ENCODE assay signal across 1 cellular context in the genomic region with DNA sequence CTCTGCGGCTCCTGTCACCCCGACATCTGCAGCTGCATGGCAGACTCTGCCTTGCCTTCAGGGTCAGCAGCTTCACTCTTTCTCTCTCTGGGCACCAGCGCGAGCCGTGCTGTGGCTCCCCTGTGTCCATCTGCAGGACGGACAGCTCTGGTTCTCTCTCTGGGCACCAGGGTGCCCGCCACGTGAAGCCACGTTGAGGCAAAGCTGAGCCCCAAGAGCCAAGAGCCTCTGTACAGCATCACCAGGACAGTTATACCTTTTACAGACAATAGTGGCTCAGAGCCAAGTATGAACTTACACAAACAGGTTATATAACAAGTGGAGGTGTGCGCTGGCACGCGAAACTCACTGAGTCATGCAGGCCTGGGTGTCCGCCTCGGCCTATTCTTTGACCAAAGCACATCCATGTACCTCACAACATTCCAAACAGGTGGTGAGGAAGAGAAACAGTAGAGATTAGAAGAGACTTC.
TF ChIP-seq lines count a peak whose summit lies in the region.

No MANE protein-coding gene starts in this region.

TF ChIP-seq in HepG2, 621 proteins besides CTCF, POLR2A, EP300 and RAD21 (continued from another document and continues in another):
- TF ChIP-seq ZNF841 (CRISPR knock-in tag; IDR thresholded peaks at IDR 0.05; ENCODE audit: borderline replicate concordance) (no peak), ADNP (CRISPR knock-in tag; IDR thresholded peaks at IDR 0.05) (no peak), MIXL1 (CRISPR knock-in tag; IDR thresholded peaks at IDR 0.05) (no peak), HMG20A (CRISPR knock-in tag; IDR thresholded peaks at IDR 0.05; ENCODE audit: borderline replicate concordance) (no peak; the same call in 1 of the 2 replicates), ZNF749 (CRISPR knock-in tag; IDR thresholded peaks at IDR 0.05; ENCODE audit: borderline replicate concordance) (no peak), ZNF431 (CRISPR knock-in tag; IDR thresholded peaks at IDR 0.05; ENCODE audit: borderline replicate concordance, low read depth) (no peak), ZNF225 (CRISPR knock-in tag; IDR thresholded peaks at IDR 0.05) (peak; percentile 67; the same call in 1 of the 2 replicates), NRL (CRISPR knock-in tag; IDR thresholded peaks at IDR 0.05; ENCODE audit: borderline replicate concordance) (no peak), ZNF652 (CRISPR knock-in tag; IDR thresholded peaks at IDR 0.05; ENCODE audit: borderline replicate concordance, low read depth) (no peak), ZNF337 (CRISPR knock-in tag; IDR thresholded peaks at IDR 0.05; ENCODE audit: borderline replicate concordance, low read depth) (no peak), ZNF383 (CRISPR knock-in tag; IDR thresholded peaks at IDR 0.05; ENCODE audit: borderline replicate concordance) (no peak), SYNCRIP (IDR thresholded peaks at IDR 0.05; ENCODE audit: insufficient read depth, low read depth, low read length) (no peak), GPN1 (CRISPR knock-in tag; IDR thresholded peaks at IDR 0.05; ENCODE audit: borderline replicate concordance) (no peak), ZKSCAN8 (CRISPR knock-in tag; IDR thresholded peaks at IDR 0.05; ENCODE audit: borderline replicate concordance) (no peak), SNRNP70 (IDR thresholded peaks at IDR 0.05; ENCODE audit: low read depth, low read length) (no peak), ATF7 (IDR thresholded peaks at IDR 0.05) (no peak), ATF7 (CRISPR knock-in tag; IDR thresholded peaks at IDR 0.05) (no peak), ZNF556 (CRISPR knock-in tag; IDR thresholded peaks at IDR 0.05; ENCODE audit: borderline replicate concordance) (peak; percentile 28; the same call in 1 of the 2 replicates), SALL2 (CRISPR knock-in tag; IDR thresholded peaks at IDR 0.05) (no peak), FOSL1 (CRISPR knock-in tag; IDR thresholded peaks at IDR 0.05; ENCODE audit: borderline replicate concordance) (0 out of 2 replicates have a peak, but pooled peaks have one; percentile 20), ATF1 (CRISPR knock-in tag; IDR thresholded peaks at IDR 0.05) (no peak), HOXA3 (CRISPR knock-in tag; IDR thresholded peaks at IDR 0.05) (peak; percentile 58; the same call in 1 of the 2 replicates), ZNF274 (CRISPR knock-in tag; IDR thresholded peaks at IDR 0.05) (no peak), GFI1 (CRISPR knock-in tag; IDR thresholded peaks at IDR 0.05; ENCODE audit: borderline replicate concordance) (no peak), FOXP1 (IDR thresholded peaks at IDR 0.05) (no peak), FOXP1 (CRISPR knock-in tag; IDR thresholded peaks at IDR 0.05) (0 out of 2 replicates have a peak, but pooled peaks have one; percentile 27), ZMYM3 (CRISPR knock-in tag; IDR thresholded peaks at IDR 0.05) (no peak), ZNF589 (CRISPR knock-in tag; conservative IDR thresholded peaks at IDR 0.05) (no peak), MTF1 (CRISPR knock-in tag; IDR thresholded peaks at IDR 0.05) (no peak), ZNF776 (CRISPR knock-in tag; IDR thresholded peaks at IDR 0.05) (no peak), ZNF552 (CRISPR knock-in tag; IDR thresholded peaks at IDR 0.05; ENCODE audit: borderline replicate concordance) (no peak), HIVEP1 (CRISPR knock-in tag; IDR thresholded peaks at IDR 0.05) (no peak; the same call in 1 of the 2 replicates), CEBPG (CRISPR knock-in tag; IDR thresholded peaks at IDR 0.05) (0 out of 2 replicates have a peak, but pooled peaks have one; percentile 12), RBM39 (IDR thresholded peaks at IDR 0.05; ENCODE audit: low read depth, low read length, poor library complexity, severe bottlenecking) (no peak), ZNF879 (CRISPR knock-in tag; IDR thresholded peaks at IDR 0.05) (no peak), KAT8 (CRISPR knock-in tag; IDR thresholded peaks at IDR 0.05) (no peak), CENPT (CRISPR knock-in tag; IDR thresholded peaks at IDR 0.05; ENCODE audit: low read depth) (no peak), ZNF772 (CRISPR knock-in tag; IDR thresholded peaks at IDR 0.05) (no peak), ZNF724P (CRISPR knock-in tag; IDR thresholded peaks at IDR 0.05; ENCODE audit: borderline replicate concordance) (no peak), NBN (conservative IDR thresholded peaks at IDR 0.05) (no peak), ZKSCAN1 (IDR thresholded peaks at IDR 0.05; ENCODE audit: low read length) (no peak)
- TF ChIP-seq, protein P1, sequence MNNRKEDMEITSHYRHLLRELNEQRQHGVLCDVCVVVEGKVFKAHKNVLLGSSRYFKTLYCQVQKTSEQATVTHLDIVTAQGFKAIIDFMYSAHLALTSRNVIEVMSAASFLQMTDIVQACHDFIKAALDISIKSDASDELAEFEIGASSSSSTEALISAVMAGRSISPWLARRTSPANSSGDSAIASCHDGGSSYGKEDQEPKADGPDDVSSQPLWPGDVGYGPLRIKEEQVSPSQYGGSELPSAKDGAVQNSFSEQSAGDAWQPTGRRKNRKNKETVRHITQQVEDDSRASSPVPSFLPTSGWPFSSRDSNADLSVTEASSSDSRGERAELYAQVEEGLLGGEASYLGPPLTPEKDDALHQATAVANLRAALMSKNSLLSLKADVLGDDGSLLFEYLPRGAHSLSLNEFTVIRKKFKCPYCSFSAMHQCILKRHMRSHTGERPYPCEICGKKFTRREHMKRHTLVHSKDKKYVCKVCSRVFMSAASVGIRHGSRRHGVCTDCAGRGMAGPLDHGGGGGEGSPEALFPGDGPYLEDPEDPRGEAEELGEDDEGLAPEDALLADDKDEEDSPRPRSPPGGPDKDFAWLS (CRISPR knock-in tag; IDR thresholded peaks at IDR 0.05; ENCODE audit: borderline replicate concordance): no peak
- TF ChIP-seq, protein P2, sequence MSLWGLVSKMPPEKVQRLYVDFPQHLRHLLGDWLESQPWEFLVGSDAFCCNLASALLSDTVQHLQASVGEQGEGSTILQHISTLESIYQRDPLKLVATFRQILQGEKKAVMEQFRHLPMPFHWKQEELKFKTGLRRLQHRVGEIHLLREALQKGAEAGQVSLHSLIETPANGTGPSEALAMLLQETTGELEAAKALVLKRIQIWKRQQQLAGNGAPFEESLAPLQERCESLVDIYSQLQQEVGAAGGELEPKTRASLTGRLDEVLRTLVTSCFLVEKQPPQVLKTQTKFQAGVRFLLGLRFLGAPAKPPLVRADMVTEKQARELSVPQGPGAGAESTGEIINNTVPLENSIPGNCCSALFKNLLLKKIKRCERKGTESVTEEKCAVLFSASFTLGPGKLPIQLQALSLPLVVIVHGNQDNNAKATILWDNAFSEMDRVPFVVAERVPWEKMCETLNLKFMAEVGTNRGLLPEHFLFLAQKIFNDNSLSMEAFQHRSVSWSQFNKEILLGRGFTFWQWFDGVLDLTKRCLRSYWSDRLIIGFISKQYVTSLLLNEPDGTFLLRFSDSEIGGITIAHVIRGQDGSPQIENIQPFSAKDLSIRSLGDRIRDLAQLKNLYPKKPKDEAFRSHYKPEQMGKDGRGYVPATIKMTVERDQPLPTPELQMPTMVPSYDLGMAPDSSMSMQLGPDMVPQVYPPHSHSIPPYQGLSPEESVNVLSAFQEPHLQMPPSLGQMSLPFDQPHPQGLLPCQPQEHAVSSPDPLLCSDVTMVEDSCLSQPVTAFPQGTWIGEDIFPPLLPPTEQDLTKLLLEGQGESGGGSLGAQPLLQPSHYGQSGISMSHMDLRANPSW (CRISPR knock-in tag; IDR thresholded peaks at IDR 0.05; ENCODE audit: borderline replicate concordance): no peak
- TF ChIP-seq, protein P3, sequence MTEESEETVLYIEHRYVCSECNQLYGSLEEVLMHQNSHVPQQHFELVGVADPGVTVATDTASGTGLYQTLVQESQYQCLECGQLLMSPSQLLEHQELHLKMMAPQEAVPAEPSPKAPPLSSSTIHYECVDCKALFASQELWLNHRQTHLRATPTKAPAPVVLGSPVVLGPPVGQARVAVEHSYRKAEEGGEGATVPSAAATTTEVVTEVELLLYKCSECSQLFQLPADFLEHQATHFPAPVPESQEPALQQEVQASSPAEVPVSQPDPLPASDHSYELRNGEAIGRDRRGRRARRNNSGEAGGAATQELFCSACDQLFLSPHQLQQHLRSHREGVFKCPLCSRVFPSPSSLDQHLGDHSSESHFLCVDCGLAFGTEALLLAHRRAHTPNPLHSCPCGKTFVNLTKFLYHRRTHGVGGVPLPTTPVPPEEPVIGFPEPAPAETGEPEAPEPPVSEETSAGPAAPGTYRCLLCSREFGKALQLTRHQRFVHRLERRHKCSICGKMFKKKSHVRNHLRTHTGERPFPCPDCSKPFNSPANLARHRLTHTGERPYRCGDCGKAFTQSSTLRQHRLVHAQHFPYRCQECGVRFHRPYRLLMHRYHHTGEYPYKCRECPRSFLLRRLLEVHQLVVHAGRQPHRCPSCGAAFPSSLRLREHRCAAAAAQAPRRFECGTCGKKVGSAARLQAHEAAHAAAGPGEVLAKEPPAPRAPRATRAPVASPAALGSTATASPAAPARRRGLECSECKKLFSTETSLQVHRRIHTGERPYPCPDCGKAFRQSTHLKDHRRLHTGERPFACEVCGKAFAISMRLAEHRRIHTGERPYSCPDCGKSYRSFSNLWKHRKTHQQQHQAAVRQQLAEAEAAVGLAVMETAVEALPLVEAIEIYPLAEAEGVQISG (CRISPR knock-in tag; IDR thresholded peaks at IDR 0.05): 0 out of 2 replicates have a peak, but pooled peaks have one; percentile 30
- TF ChIP-seq, protein P4, sequence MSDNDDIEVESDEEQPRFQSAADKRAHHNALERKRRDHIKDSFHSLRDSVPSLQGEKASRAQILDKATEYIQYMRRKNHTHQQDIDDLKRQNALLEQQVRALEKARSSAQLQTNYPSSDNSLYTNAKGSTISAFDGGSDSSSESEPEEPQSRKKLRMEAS (IDR thresholded peaks at IDR 0.05): peak; percentile 60; the same call in 1 of the 2 replicates
- TF ChIP-seq, protein P5, sequence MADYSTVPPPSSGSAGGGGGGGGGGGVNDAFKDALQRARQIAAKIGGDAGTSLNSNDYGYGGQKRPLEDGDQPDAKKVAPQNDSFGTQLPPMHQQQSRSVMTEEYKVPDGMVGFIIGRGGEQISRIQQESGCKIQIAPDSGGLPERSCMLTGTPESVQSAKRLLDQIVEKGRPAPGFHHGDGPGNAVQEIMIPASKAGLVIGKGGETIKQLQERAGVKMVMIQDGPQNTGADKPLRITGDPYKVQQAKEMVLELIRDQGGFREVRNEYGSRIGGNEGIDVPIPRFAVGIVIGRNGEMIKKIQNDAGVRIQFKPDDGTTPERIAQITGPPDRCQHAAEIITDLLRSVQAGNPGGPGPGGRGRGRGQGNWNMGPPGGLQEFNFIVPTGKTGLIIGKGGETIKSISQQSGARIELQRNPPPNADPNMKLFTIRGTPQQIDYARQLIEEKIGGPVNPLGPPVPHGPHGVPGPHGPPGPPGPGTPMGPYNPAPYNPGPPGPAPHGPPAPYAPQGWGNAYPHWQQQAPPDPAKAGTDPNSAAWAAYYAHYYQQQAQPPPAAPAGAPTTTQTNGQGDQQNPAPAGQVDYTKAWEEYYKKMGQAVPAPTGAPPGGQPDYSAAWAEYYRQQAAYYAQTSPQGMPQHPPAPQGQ (CRISPR knock-in tag; IDR thresholded peaks at IDR 0.05; ENCODE audit: borderline replicate concordance): no peak
- TF ChIP-seq, protein P6, sequence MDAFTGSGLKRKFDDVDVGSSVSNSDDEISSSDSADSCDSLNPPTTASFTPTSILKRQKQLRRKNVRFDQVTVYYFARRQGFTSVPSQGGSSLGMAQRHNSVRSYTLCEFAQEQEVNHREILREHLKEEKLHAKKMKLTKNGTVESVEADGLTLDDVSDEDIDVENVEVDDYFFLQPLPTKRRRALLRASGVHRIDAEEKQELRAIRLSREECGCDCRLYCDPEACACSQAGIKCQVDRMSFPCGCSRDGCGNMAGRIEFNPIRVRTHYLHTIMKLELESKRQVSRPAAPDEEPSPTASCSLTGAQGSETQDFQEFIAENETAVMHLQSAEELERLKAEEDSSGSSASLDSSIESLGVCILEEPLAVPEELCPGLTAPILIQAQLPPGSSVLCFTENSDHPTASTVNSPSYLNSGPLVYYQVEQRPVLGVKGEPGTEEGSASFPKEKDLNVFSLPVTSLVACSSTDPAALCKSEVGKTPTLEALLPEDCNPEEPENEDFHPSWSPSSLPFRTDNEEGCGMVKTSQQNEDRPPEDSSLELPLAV (CRISPR knock-in tag; conservative IDR thresholded peaks at IDR 0.05; ENCODE audit: low read depth): no peak
- TF ChIP-seq, protein P7, sequence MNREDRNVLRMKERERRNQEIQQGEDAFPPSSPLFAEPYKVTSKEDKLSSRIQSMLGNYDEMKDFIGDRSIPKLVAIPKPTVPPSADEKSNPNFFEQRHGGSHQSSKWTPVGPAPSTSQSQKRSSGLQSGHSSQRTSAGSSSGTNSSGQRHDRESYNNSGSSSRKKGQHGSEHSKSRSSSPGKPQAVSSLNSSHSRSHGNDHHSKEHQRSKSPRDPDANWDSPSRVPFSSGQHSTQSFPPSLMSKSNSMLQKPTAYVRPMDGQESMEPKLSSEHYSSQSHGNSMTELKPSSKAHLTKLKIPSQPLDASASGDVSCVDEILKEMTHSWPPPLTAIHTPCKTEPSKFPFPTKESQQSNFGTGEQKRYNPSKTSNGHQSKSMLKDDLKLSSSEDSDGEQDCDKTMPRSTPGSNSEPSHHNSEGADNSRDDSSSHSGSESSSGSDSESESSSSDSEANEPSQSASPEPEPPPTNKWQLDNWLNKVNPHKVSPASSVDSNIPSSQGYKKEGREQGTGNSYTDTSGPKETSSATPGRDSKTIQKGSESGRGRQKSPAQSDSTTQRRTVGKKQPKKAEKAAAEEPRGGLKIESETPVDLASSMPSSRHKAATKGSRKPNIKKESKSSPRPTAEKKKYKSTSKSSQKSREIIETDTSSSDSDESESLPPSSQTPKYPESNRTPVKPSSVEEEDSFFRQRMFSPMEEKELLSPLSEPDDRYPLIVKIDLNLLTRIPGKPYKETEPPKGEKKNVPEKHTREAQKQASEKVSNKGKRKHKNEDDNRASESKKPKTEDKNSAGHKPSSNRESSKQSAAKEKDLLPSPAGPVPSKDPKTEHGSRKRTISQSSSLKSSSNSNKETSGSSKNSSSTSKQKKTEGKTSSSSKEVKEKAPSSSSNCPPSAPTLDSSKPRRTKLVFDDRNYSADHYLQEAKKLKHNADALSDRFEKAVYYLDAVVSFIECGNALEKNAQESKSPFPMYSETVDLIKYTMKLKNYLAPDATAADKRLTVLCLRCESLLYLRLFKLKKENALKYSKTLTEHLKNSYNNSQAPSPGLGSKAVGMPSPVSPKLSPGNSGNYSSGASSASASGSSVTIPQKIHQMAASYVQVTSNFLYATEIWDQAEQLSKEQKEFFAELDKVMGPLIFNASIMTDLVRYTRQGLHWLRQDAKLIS (CRISPR knock-in tag; IDR thresholded peaks at IDR 0.05): no peak
- TF ChIP-seq, protein P8, sequence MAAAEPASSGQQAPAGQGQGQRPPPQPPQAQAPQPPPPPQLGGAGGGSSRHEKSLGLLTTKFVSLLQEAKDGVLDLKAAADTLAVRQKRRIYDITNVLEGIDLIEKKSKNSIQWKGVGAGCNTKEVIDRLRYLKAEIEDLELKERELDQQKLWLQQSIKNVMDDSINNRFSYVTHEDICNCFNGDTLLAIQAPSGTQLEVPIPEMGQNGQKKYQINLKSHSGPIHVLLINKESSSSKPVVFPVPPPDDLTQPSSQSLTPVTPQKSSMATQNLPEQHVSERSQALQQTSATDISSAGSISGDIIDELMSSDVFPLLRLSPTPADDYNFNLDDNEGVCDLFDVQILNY (CRISPR knock-in tag; conservative IDR thresholded peaks at IDR 0.05): no peak
- TF ChIP-seq, protein P9, sequence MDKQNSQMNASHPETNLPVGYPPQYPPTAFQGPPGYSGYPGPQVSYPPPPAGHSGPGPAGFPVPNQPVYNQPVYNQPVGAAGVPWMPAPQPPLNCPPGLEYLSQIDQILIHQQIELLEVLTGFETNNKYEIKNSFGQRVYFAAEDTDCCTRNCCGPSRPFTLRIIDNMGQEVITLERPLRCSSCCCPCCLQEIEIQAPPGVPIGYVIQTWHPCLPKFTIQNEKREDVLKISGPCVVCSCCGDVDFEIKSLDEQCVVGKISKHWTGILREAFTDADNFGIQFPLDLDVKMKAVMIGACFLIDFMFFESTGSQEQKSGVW (CRISPR knock-in tag; IDR thresholded peaks at IDR 0.05; ENCODE audit: borderline replicate concordance): no peak
